In genomic region chr19:3346677-3347353, GRCh38 we compare ENCODE assay signal across 9 cellular contexts. TPM values are rescaled to one million over a fixed set of nuclear protein-coding genes. Genes with fewer than 3 reads are reported as not detected.
DNase-seq lines count a peak whose midpoint lies in the region; ATAC-seq and TF ChIP-seq lines count a peak whose summit lies in the region.
"Had no signal": no experiment of that assay in that cellular context is flagged by ENCODE, and none has a peak within 500 bp of the region (broad histone marks: within the 10 kb centered on the region; RNA-seq: fewer than 3 reads in every experiment).

No MANE protein-coding gene starts in this region.

- no peak overlapping the region for H3K4me2 ChIP-seq in smooth muscle cell

- peak overlapping the region; percentile 5; the same call in 1 of the 2 replicates for H3K4me3 ChIP-seq in WI38 (ENCODE audit: low read depth, low read length)
- H3K4me3 ChIP-seq in smooth muscle cell: no peak overlapping the region

- H3F3A ChIP-seq in smooth muscle cell (ENCODE audit: low read depth): no peaks in the 10 kb centered on the region

- no peaks in the 10 kb centered on the region for H3K4me1 ChIP-seq in smooth muscle cell (ENCODE audit: low read depth)

- WGBS in smooth muscle cell (ENCODE audit: low lambda C conversion rate): 84% methylated on average over 23 of the region's 23 CpGs

- TF ChIP-seq CTCF in WI38 (IDR thresholded peaks at IDR 0.05; ENCODE audit: low read depth, low read length) (no peak), smooth muscle cell (IDR thresholded peaks at IDR 0.05; ENCODE audit: borderline replicate concordance, insufficient read depth, poor library complexity, severe bottlenecking) (no peak), GM10266 (IDR thresholded peaks at IDR 0.05; ENCODE audit: control insufficient read depth, insufficient read depth, low read depth, missing control alignments) (no peak)

- H3K9me3 ChIP-seq in smooth muscle cell (replicated peaks; ENCODE audit: low read depth): no peaks in the 10 kb centered on the region

- no peak overlapping the region for H3K27ac ChIP-seq in smooth muscle cell (ENCODE audit: low read depth)

- H3K9ac ChIP-seq in smooth muscle cell (ENCODE audit: low read depth): no peak overlapping the region

- DNase-seq in C1 segment of cervical spinal cord (lab: John Stamatoyannopoulos, UW) (peak; percentile 32 to 91 (median 74)), head of caudate nucleus (peak; percentile 57 to 93 (median 80)), posterior cingulate gyrus (peak; percentile 77 to 98 (median 86)), smooth muscle cell (lab: John Stamatoyannopoulos, UW; ENCODE audit: unreplicated experiment) (no peak), GM10266 (ENCODE audit: extremely low spot score) (no peak), kidney tubule cell (ENCODE audit: low spot score) (no peak)
- DNase-seq: T-helper 2 cell had no signal

- no peaks in the 10 kb centered on the region for H4K20me1 ChIP-seq in smooth muscle cell (ENCODE audit: low read depth)

- H2AFZ ChIP-seq in smooth muscle cell (ENCODE audit: low read depth): no peak overlapping the region

- no peaks in the 10 kb centered on the region for H3K79me2 ChIP-seq in smooth muscle cell (ENCODE audit: low read depth)

- no peaks in the 10 kb centered on the region for H3K36me3 ChIP-seq in smooth muscle cell (ENCODE audit: low read depth)

- H3K27me3 ChIP-seq in smooth muscle cell (ENCODE audit: low read depth): peaks cover 8% of the 10 kb centered on the region

- ATAC-seq in HG02571 (IDR thresholded peaks at IDR 0.05; ENCODE audit: unreplicated experiment): no peak

- intact Hi-C loops in head of caudate nucleus (cut with DNase I) (no loop called here), posterior cingulate gyrus (cut with DNase I) (loop anchor here (5.0 kb wide), 1 partner anchor 80 kb away; no protein-coding TSS in a partner anchor)

RNA-seq across cellular contexts. Expression of gene NFIC, which starts 19.6 kb away (rescaled TPM):
- total RNA-seq in smooth muscle cell: 7.9 and 8.6 TPM in 2 replicates
- polyA plus RNA-seq in smooth muscle cell: 33.2 and 36.2 TPM in 2 replicates

Comparison
In these comparisons a context has a peak if more than half of its experiments do, and no peak if none do; other contexts are left out.
1. DNase-seq: peak in C1 segment of cervical spinal cord (14 of 14), head of caudate nucleus (42 of 42) and posterior cingulate gyrus (10 of 10); none in smooth muscle cell (single experiment), GM10266 (single experiment) and kidney tubule cell (single experiment).